In genomic region chr3:14126017-14126902, GRCh38 we compare ENCODE assay signal across 8 cellular contexts. TPM values are rescaled to one million over a fixed set of nuclear protein-coding genes. Genes with fewer than 3 reads are reported as not detected.
DNase-seq lines count a peak whose midpoint lies in the region; ATAC-seq and TF ChIP-seq lines count a peak whose summit lies in the region.

No MANE protein-coding gene starts in this region.

- no peaks in the 10 kb centered on the region for H3K9me3 Mint-ChIP-seq in activated T-cell treated with anti-CD3 and anti-CD28 coated beads, Interleukin-2, amount 50 U/mL, for 72 hours

- no peaks in the 10 kb centered on the region for H3K27me3 ChIP-seq in right lobe of liver
- no peaks in the 10 kb centered on the region for H3K27me3 ChIP-seq in tibial nerve

- peaks cover 58% of the 10 kb centered on the region for H3K4me1 Mint-ChIP-seq in activated T-cell treated with anti-CD3 and anti-CD28 coated beads, Interleukin-2, amount 50 U/mL, for 72 hours (ENCODE audit: low read depth)

- peaks cover 14 to 21% of the 10 kb centered on the region in 2 donors for H3K36me3 Mint-ChIP-seq in activated T-cell treated with anti-CD3 and anti-CD28 coated beads, Interleukin-2, amount 50 U/mL, for 72 hours (ENCODE audit: insufficient read depth in 2 of 2)

- H3K27ac ChIP-seq in right lobe of liver (peak overlapping the region in 2 of 3 donors; percentile 9 to 72), tibial nerve (peak overlapping the region; percentile 54 to 98 (median 92))

- no peaks in the 10 kb centered on the region for H3K27me3 Mint-ChIP-seq in activated T-cell treated with anti-CD3 and anti-CD28 coated beads, Interleukin-2, amount 50 U/mL, for 72 hours (ENCODE audit: low read depth)

- peak overlapping the region; percentile 90 to 95 (median 92) for H3K4me3 ChIP-seq in right lobe of liver
- peak overlapping the region; percentile 72 to 95 (median 82) for H3K4me3 ChIP-seq in tibial nerve

- TF ChIP-seq CTCF in right lobe of liver (IDR thresholded peaks at IDR 0.05): no peak
- no peak for TF ChIP-seq CTCF in tibial nerve (IDR thresholded peaks at IDR 0.05)

- peak overlapping the region; percentile 98 for H3K27ac Mint-ChIP-seq in activated T-cell treated with anti-CD3 and anti-CD28 coated beads, Interleukin-2, amount 50 U/mL, for 72 hours

- H3K4me1 ChIP-seq in right lobe of liver: peaks cover 0 to 25% (median 10%) of the 10 kb centered on the region in 4 donors
- H3K4me1 ChIP-seq in tibial nerve: peaks cover 3 to 46% (median 27%) of the 10 kb centered on the region in 4 donors

- H3K36me3 ChIP-seq in right lobe of liver (peaks cover 0 to 15% (median 4%) of the 10 kb centered on the region in 4 donors), tibial nerve (peaks cover 0 to 49% (median 0%) of the 10 kb centered on the region in 3 donors)

- 65% methylated on average over 9 of the region's 11 CpGs for WGBS in right lobe of liver (ENCODE audit: insufficient coverage, low coverage, low lambda C conversion rate, missing lambda C conversion rate)
- WGBS in tibial nerve, 2 donors: 42 to 58% methylated on average over 11 of the region's 11 CpGs

- intact Hi-C loops in right lobe of liver (cut with DNase I): no loop called here

- no peak for TF ChIP-seq EP300 in tibial nerve (IDR thresholded peaks at IDR 0.05)

- no peak for DNase-seq in activated T-cell treated with anti-CD3 and anti-CD28 coated beads, Interleukin-2, amount 50 U/mL, for 72 hours
- no peak for DNase-seq in activated T-cell treated with anti-CD3 and anti-CD28 coated beads, Interleukin-2, amount 50 U/mL, for 1 hour
- DNase-seq in astrocyte of the hippocampus (ENCODE audit: low read depth, low spot score) (peak; percentile 28), right lobe of liver (peak in 1 of 3 donors; percentile 45), tibial nerve (ENCODE audit: low spot score in 2 of 2) (no peak), NCI-H526 treated with DMSO at 0.1 percent for 48 hours (lab: John Stamatoyannopoulos, UW) (no peak), amygdala (lab: John Stamatoyannopoulos, UW) (no peak)
- DNase-seq in stimulated activated CD4-positive, alpha-beta T cell treated with anti-CD3 and anti-CD28 coated beads, Interleukin-1b, Interleukin-23, amount 100 ng/mL, for 48 hours: no peak

- H3K9me3 ChIP-seq in right lobe of liver (no peaks in the 10 kb centered on the region), tibial nerve (no peaks in the 10 kb centered on the region)

- no peak for ATAC-seq in activated T-cell treated with anti-CD3 and anti-CD28 coated beads, Interleukin-2, amount 50 U/mL, for 72 hours (replicated peaks in 1 of 2)
- no peak for ATAC-seq in right lobe of liver

- peak overlapping the region; percentile 94 to 98 for H3K4me3 Mint-ChIP-seq in activated T-cell treated with anti-CD3 and anti-CD28 coated beads, Interleukin-2, amount 50 U/mL, for 72 hours

- TF ChIP-seq POLR2A in right lobe of liver (IDR thresholded peaks at IDR 0.05): no peak
- no peak for TF ChIP-seq POLR2A in tibial nerve (IDR thresholded peaks at IDR 0.05)

RNA-seq across cellular contexts. Expression of gene TMEM43, which starts 1.4 kb away (rescaled TPM):
- 10 to 100 TPM; 38.4 to 39.9 TPM for total RNA-seq in activated T-cell treated with anti-CD3 and anti-CD28 coated beads, Interleukin-2, amount 50 U/mL, for 72 hours
- 10 to 100 TPM in 5 of 6 experiments, 1 to 10 TPM in 1; 9.3 to 16.8 (median 14.6) TPM for total RNA-seq in right lobe of liver
- 100 to 1,000 TPM in 3 of 4 donors, 10 to 100 TPM in 1; 99.9 to 130 (median 120) TPM for total RNA-seq in tibial nerve

RNA-seq across cellular contexts. Expression of gene CHCHD4, which starts 1.6 kb away (rescaled TPM):
- total RNA-seq in activated T-cell treated with anti-CD3 and anti-CD28 coated beads, Interleukin-2, amount 50 U/mL, for 72 hours: 10 to 100 TPM; 14.7 to 15.6 TPM
- 10 to 100 TPM in 2 of 6 experiments, 1 to 10 TPM in 4; 6.2 to 13.5 (median 8.4) TPM for total RNA-seq in right lobe of liver
- 10 to 100 TPM; 10.7 to 17.7 (median 13.8) TPM for total RNA-seq in tibial nerve

RNA-seq across cellular contexts. Expression of gene XPC, which starts 52.1 kb away (rescaled TPM):
- total RNA-seq in activated T-cell treated with anti-CD3 and anti-CD28 coated beads, Interleukin-2, amount 50 U/mL, for 72 hours: 10 to 100 TPM; 48.4 to 61.0 TPM
- total RNA-seq in right lobe of liver (10 to 100 TPM; 14.4 to 23.1 (median 20.0) TPM), tibial nerve (10 to 100 TPM; 47.7 to 77.1 (median 61.3) TPM)

RNA-seq across cellular contexts. Expression of gene LSM3, which starts 52.4 kb away (rescaled TPM):
- 10 to 100 TPM; 12.4 to 14.3 TPM for total RNA-seq in activated T-cell treated with anti-CD3 and anti-CD28 coated beads, Interleukin-2, amount 50 U/mL, for 72 hours
- total RNA-seq in right lobe of liver: 1 to 10 TPM; 4.5 to 7.4 (median 6.1) TPM
- total RNA-seq in tibial nerve: 1 to 10 TPM; 4.8 to 7.9 (median 5.8) TPM
